Comparison of ENCODE assay signal across 9 cellular contexts in the genomic region with DNA sequence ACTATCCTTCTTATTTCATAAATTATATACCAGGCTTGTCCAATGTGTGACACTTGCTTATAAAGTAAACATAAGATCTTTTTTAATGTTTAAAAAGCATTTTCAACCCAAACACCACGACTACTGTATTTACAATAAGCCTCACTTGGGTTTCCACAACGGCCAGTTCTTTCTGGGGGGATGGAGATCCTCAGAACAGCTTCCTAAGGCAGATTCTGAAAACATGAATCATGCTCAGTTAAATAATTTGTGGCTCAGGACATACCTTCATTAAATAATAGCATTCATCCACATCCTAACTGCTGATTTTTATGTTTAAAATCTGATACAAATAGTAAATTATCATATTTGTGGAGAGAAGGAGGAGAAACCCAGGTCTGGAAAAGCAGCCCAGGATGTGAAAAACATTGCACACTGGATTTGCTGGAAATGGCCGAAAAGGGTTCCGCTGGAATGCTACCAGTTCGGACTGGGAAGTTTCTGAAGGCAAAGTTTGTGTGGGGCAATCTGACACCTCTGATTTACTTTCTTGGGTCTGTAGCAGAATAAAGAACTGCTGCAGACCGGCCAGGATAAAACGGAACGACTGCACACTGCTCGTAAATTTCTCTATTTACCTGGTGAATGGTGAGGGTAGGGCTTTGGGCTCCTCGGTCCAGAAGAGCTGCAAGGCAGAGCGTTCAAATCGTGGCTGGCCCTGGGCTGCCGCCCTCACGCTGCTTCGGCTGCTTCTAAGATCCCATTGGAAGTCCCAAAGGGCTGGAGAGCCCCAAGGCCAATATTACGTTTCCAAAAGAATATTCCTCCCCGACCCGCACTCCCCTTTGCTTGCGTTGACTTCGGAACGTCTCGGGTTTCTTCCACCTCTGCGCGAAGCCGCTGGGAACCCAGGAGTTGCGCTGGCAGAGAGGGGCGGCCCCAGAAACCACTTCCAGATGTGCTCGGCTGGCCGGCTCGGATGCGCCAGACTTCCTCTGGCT. TPM values are rescaled to one million over a fixed set of nuclear protein-coding genes. Genes with fewer than 3 reads are reported as not detected.
DNase-seq lines count a peak whose midpoint lies in the region; ATAC-seq, FAIRE-seq and TF ChIP-seq lines count a peak whose summit lies in the region.
"Had no signal": no experiment of that assay in that cellular context is flagged by ENCODE, and none has a peak within 500 bp of the region (broad histone marks: within the 10 kb centered on the region; RNA-seq: fewer than 3 reads in every experiment).

A gene with protein sequence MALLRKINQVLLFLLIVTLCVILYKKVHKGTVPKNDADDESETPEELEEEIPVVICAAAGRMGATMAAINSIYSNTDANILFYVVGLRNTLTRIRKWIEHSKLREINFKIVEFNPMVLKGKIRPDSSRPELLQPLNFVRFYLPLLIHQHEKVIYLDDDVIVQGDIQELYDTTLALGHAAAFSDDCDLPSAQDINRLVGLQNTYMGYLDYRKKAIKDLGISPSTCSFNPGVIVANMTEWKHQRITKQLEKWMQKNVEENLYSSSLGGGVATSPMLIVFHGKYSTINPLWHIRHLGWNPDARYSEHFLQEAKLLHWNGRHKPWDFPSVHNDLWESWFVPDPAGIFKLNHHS (minus strand): TSS at position 910 of the 980 bp plus-strand sequence. CDS start 30,539 bp downstream, outside the sequence.

- intact Hi-C loops in endothelial cell of umbilical vein (cut with micrococcal nuclease) = loop anchor here (1.0 kb wide), 1 partner anchor 12 kb away; no protein-coding TSS in a partner anchor

- H3K4me3 ChIP-seq in endothelial cell of umbilical vein (replicated peaks in 1 of 3; ENCODE audit: insufficient read depth in 1 of 3, low read depth in 1 of 3, low read length in 3 of 3) = peak within 1 kb of the TSS; percentile 16 to 64 (median 40)
- H3K4me3 ChIP-seq in muscle layer of duodenum (ENCODE audit: low read depth in 1 of 2, low read length in 2 of 2) = peak within 1 kb of the TSS; percentile 70 to 78

- no TSS peak for BruUV-seq in endothelial cell of umbilical vein (replicated peaks; lab: Mats Ljungman, UMichigan)

- peak; percentile 62 for DNase-seq in DMS79 treated with DMSO at 0.1 percent for 48 hours (lab: John Stamatoyannopoulos, UW)
- peak; percentile 84 for DNase-seq in NCI-H69 (lab: John Stamatoyannopoulos, UW)
- peak; percentile 43 for DNase-seq in endothelial cell of umbilical vein (ENCODE audit: low read depth, low spot score)
- DNase-seq in NCI-H1417 treated with DMSO at 0.1 percent for 48 hours (lab: John Stamatoyannopoulos, UW) = no peak
- no peak for DNase-seq in cerebellar nuclear complex (lab: John Stamatoyannopoulos, UW)

- no peaks in the 10 kb centered on the region for H3K9me1 ChIP-seq in endothelial cell of umbilical vein (replicated peaks; ENCODE audit: control insufficient read depth, extremely low read depth, insufficient read depth, low read length)

- H2AFZ ChIP-seq in endothelial cell of umbilical vein (ENCODE audit: low read depth, low read length) = peak within 1 kb of the TSS; percentile 92

- TF ChIP-seq POLR2A in endothelial cell of umbilical vein (IDR thresholded peaks at IDR 0.05; ENCODE audit: low read depth, low read length) = no peak

- CTCF ChIA-PET in endothelial cell of umbilical vein (lab: Charles Lee) = interaction anchor here (1.2 to 2.5 kb wide), 4 partner anchors 7 to 59 kb away, joined by 4 to 7 read pairs (median 4); no protein-coding TSS in a partner anchor

- no peak within 1 kb of the TSS for H3K27ac ChIP-seq in endothelial cell of umbilical vein (ENCODE audit: insufficient read depth, low read depth, low read length)
- peak within 1 kb of the TSS; percentile 49 for H3K27ac ChIP-seq in muscle layer of duodenum (ENCODE audit: low read length)

- no peak for TF ChIP-seq CTCF in endothelial cell of umbilical vein (IDR thresholded peaks at IDR 0.05; ENCODE audit: extremely low read depth in 1 of 2, insufficient read depth in 1 of 2, low read depth in 1 of 2, low read length in 2 of 2)

- peaks cover 11% of the 10 kb centered on the region for H3K4me1 ChIP-seq in endothelial cell of umbilical vein (ENCODE audit: control insufficient read depth, extremely low read depth, insufficient read depth, low read length)
- peaks cover 3 to 29% of the 10 kb centered on the region in 2 donors for H3K4me1 ChIP-seq in muscle layer of duodenum (ENCODE audit: control insufficient read depth in 1 of 2, insufficient read depth in 2 of 2, low read length in 2 of 2)

- no peaks in the 10 kb centered on the region for H4K20me1 ChIP-seq in endothelial cell of umbilical vein (replicated peaks; ENCODE audit: control insufficient read depth, extremely low read depth, insufficient read depth, low read length)

- H3K4me2 ChIP-seq in endothelial cell of umbilical vein (ENCODE audit: insufficient read depth, low read length) = peak within 1 kb of the TSS; percentile 75

- peak; percentile 70 for FAIRE-seq in endothelial cell of umbilical vein (lab: Jason Lieb, UNC)
- FAIRE-seq: islet of Langerhans had no signal

- H3K9me3 ChIP-seq in endothelial cell of umbilical vein (replicated peaks; ENCODE audit: control insufficient read depth, insufficient read depth, low read length) (no peaks in the 10 kb centered on the region), muscle layer of duodenum (ENCODE audit: control insufficient read depth in 1 of 2, low read length in 2 of 2) (no peaks in the 10 kb centered on the region)

- POLR2A ChIA-PET in endothelial cell of umbilical vein (lab: Charles Lee) = no interaction called here

- no peaks in the 10 kb centered on the region for H3K79me2 ChIP-seq in endothelial cell of umbilical vein (ENCODE audit: control insufficient read depth, insufficient read depth, low read length)

- H3K36me3 ChIP-seq in endothelial cell of umbilical vein (ENCODE audit: control insufficient read depth in 2 of 2, extremely low read depth in 1 of 2, insufficient read depth in 2 of 2, low read length in 2 of 2) (no peaks in the 10 kb centered on the region), muscle layer of duodenum (ENCODE audit: control insufficient read depth in 1 of 2, insufficient read depth in 2 of 2, low read length in 2 of 2) (no peaks in the 10 kb centered on the region)

- ATAC-seq in GM21723 (IDR thresholded peaks at IDR 0.05; ENCODE audit: unreplicated experiment) (no peak), HG02571 (IDR thresholded peaks at IDR 0.05; ENCODE audit: unreplicated experiment) (no peak)

- H3K27me3 ChIP-seq in endothelial cell of umbilical vein (ENCODE audit: control insufficient read depth in 2 of 2, insufficient read depth in 2 of 2, low read length in 2 of 2) (peaks cover 12 to 19% of the 10 kb centered on the region in 2 experiments), muscle layer of duodenum (ENCODE audit: low read depth, low read length) (no peaks in the 10 kb centered on the region)

- peak within 1 kb of the TSS; percentile 24 for H3K9ac ChIP-seq in endothelial cell of umbilical vein (replicated peaks; ENCODE audit: extremely low read depth, insufficient read depth, low read length)

- dilution Hi-C loops in endothelial cell of umbilical vein (cut with MboI; ENCODE audit: extremely low pct_ligation_motif_present, low sequenced_read_pairs) = no loop called here

TF ChIP-seq in endothelial cell of umbilical vein, 7 proteins besides CTCF, POLR2A, EP300 and RAD21:
- TF ChIP-seq EZH2 (IDR thresholded peaks at IDR 0.05; ENCODE audit: borderline replicate concordance, low read depth, low read length, severe bottlenecking) = no peak
- TF ChIP-seq MYC (IDR thresholded peaks at IDR 0.05; ENCODE audit: low read depth, low read length) = no peak
- TF ChIP-seq POLR2AphosphoS5 (IDR thresholded peaks at IDR 0.05; ENCODE audit: insufficient read depth, low read depth, low read length) = no peak
- TF ChIP-seq, protein P1, sequence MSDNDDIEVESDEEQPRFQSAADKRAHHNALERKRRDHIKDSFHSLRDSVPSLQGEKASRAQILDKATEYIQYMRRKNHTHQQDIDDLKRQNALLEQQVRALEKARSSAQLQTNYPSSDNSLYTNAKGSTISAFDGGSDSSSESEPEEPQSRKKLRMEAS (IDR thresholded peaks at IDR 0.05; ENCODE audit: insufficient read depth, insufficient read length) = no peak
- no peak for TF ChIP-seq JUN (IDR thresholded peaks at IDR 0.05; ENCODE audit: borderline replicate concordance, insufficient read depth, insufficient read length, low read depth)
- no peak for TF ChIP-seq FOS (IDR thresholded peaks at IDR 0.05; ENCODE audit: borderline replicate concordance, insufficient read depth, low read length)
- no peak for TF ChIP-seq GATA2 (IDR thresholded peaks at IDR 0.05; ENCODE audit: insufficient read depth, insufficient read length, low read depth, low read length)

RNA-seq across cellular contexts. Expression of the gene that starts here (rescaled TPM):
- 1.5 and 1.7 TPM in 2 replicates for total RNA-seq in endothelial cell of umbilical vein
- polyA plus RNA-seq in endothelial cell of umbilical vein = 2.4 and 2.6 TPM in 2 replicates
- polyA plus RNA-seq in endothelial cell of umbilical vein (2011; cell fraction: cytosol; rRNA removed) = 2.5 and 2.8 TPM in 2 replicates
- 3.5 and 3.6 TPM in 2 replicates for polyA plus RNA-seq in endothelial cell of umbilical vein (2011; cell fraction: nucleus; rRNA removed)
- polyA plus RNA-seq in endothelial cell of umbilical vein (2012) = 1.7 and 2.4 TPM in 2 replicates
- polyA minus RNA-seq in endothelial cell of umbilical vein = 2.0 and 2.6 TPM in 2 replicates
- 2.2 TPM for polyA minus RNA-seq in endothelial cell of umbilical vein (2011; cell fraction: cytosol; rRNA and poly(A)+ RNA removed)
- 0.82 and 1.3 TPM in 2 replicates for polyA minus RNA-seq in endothelial cell of umbilical vein (2011; cell fraction: nucleus; rRNA and poly(A)+ RNA removed)

Comparison
In these comparisons a context has a peak if more than half of its experiments do, and no peak if none do; other contexts are left out.
1. DNase-seq: peak in DMS79 treated with DMSO at 0.1 percent for 48 hours (single experiment), NCI-H69 (single experiment) and endothelial cell of umbilical vein (single experiment); none in NCI-H1417 treated with DMSO at 0.1 percent for 48 hours (single experiment) and cerebellar nuclear complex (0 of 2).